ENCODE assay signal across 18 cellular contexts in genomic region chr7:2244404-2244803, GRCh38.
"Had no signal": no experiment of that assay in that cellular context is flagged by ENCODE, and none has a peak within 500 bp of the region (broad histone marks: within the 10 kb centered on the region; RNA-seq: fewer than 3 reads in every experiment).

No MANE protein-coding gene starts in this region.

- H3K9me3 ChIP-seq: breast epithelium, left lung, right lobe of liver, uterus had no signal

- H3K27me3 ChIP-seq: breast epithelium, left lung, right lobe of liver, uterus had no signal

- H3K27ac ChIP-seq: breast epithelium, left lung, right lobe of liver, uterus had no signal

- H3K9me3 Mint-ChIP-seq: activated CD4-positive, alpha-beta memory T cell treated with anti-CD3 and anti-CD28 coated beads, Interleukin-2, amount 10 ng/mL, durations not matched to agents 7 days and 5 days; memory B cell; nephron progenitor cell had no signal

- ATAC-seq: activated CD4-positive, alpha-beta T cell treated with anti-CD3 and anti-CD28 coated beads for 36 hours; left lung; right lobe of liver had no signal

- H3K36me3 ChIP-seq: breast epithelium, uterus had no signal

- H3K4me2 ChIP-seq: smooth muscle cell had no signal

- H3K27me3 Mint-ChIP-seq: activated CD4-positive, alpha-beta memory T cell treated with anti-CD3 and anti-CD28 coated beads, Interleukin-2, amount 10 ng/mL, durations not matched to agents 7 days and 5 days; activated CD4-positive, alpha-beta T cell treated with anti-CD3 and anti-CD28 coated beads for 36 hours; memory B cell had no signal

- H3K27ac Mint-ChIP-seq: activated CD4-positive, alpha-beta memory T cell treated with anti-CD3 and anti-CD28 coated beads, Interleukin-2, amount 10 ng/mL, durations not matched to agents 7 days and 5 days; activated CD4-positive, alpha-beta T cell treated with anti-CD3 and anti-CD28 coated beads for 36 hours; memory B cell; nephron progenitor cell had no signal

- H3K4me3 Mint-ChIP-seq: activated CD4-positive, alpha-beta memory T cell treated with anti-CD3 and anti-CD28 coated beads, Interleukin-2, amount 10 ng/mL, durations not matched to agents 7 days and 5 days; activated CD4-positive, alpha-beta T cell treated with anti-CD3 and anti-CD28 coated beads for 36 hours; memory B cell; nephron progenitor cell had no signal

- H3K4me3 ChIP-seq: breast epithelium, left lung, right lobe of liver, smooth muscle cell, uterus had no signal

- DNase-seq: activated CD4-positive, alpha-beta memory T cell treated with anti-CD3 and anti-CD28 coated beads, Interleukin-2, amount 10 ng/mL, durations not matched to agents 7 days and 5 days; activated CD4-positive, alpha-beta T cell treated with anti-CD3 and anti-CD28 coated beads for 36 hours; activated gamma-delta T cell; activated T-cell treated with anti-CD3 and anti-CD28 coated beads, Interleukin-2, amount 50 U/mL, for 48 hours; aorta; cerebellar nuclear complex; effector memory CD4-positive, alpha-beta T cell; foreskin fibroblast; glutamatergic neuron; kidney; nephron progenitor cell; right lobe of liver; uterus; WERI-Rb-1 had no signal
